ENCODE assay signal across 8 cellular contexts in the genomic region with DNA sequence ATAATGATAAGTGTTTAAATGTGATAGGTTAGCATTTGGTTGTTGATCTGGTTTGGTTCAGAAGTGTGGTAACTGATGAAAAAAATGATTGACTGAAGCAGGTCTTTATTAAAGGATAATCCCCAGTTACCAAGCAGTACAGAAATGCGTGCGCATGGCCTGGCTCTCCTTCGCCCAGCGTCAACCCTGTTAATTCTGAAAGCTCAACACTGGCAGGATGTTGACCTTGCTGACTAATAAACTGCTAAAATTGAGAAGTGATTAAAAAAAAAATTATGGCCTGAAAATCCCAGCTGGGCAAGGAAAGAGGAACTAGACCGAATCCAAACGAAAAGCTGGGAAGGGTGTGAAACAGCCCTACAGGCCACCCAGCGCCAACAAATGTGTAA. TPM values are rescaled to one million over a fixed set of nuclear protein-coding genes. Genes with fewer than 3 reads are reported as not detected.
DNase-seq lines count a peak whose midpoint lies in the region; ATAC-seq and TF ChIP-seq lines count a peak whose summit lies in the region.

No MANE protein-coding gene starts in this region.

- no peak overlapping the region for H3K27ac ChIP-seq in OCI-LY1 (ENCODE audit: low read depth, low read length, poor library complexity, severe bottlenecking)

- no peaks in the 10 kb centered on the region for H3K9me3 ChIP-seq in OCI-LY1 (ENCODE audit: low read length)

- no peaks in the 10 kb centered on the region for H3K36me3 ChIP-seq in H7 (replicated peaks; ENCODE audit: control insufficient read depth, insufficient read depth, low read length)
- H3K36me3 ChIP-seq in OCI-LY1 (ENCODE audit: insufficient read depth, low read length), result no peaks in the 10 kb centered on the region

- H3K9me2 ChIP-seq in OCI-LY1 (ENCODE audit: low read depth, low read length), result no peaks in the 10 kb centered on the region

- no peak for DNase-seq in H7
- no peak for DNase-seq in epithelial cell of proximal tubule (ENCODE audit: low read depth)
- no peak for DNase-seq in omental fat pad (ENCODE audit: low spot score)
- DNase-seq in NCI-H446 treated with DMSO at 0.1 percent for 48 hours (lab: John Stamatoyannopoulos, UW), result no peak
- no peak for DNase-seq in NCI-H345 treated with DMSO at 0.1 percent for 48 hours (lab: John Stamatoyannopoulos, UW; ENCODE audit: unreplicated experiment)
- DNase-seq in activated CD4-positive, alpha-beta T cell treated with anti-CD3 and anti-CD28 coated beads for 1 hour, result no peak

- H3K9ac ChIP-seq in OCI-LY1 (ENCODE audit: low read length), result peak overlapping the region; percentile 55; the same call in 1 of the 2 replicates

- peak; percentile 73 for ATAC-seq in GM18508 (IDR thresholded peaks at IDR 0.05; ENCODE audit: insufficient read depth, unreplicated experiment)
- ATAC-seq in omental fat pad (ENCODE audit: low FRiP score), result peak; percentile 5

- no peak overlapping the region for H2AFZ ChIP-seq in OCI-LY1 (ENCODE audit: low read length)

- TF ChIP-seq CTCF in OCI-LY1 (IDR thresholded peaks at IDR 0.05; ENCODE audit: low read length), result no peak
- no peak for TF ChIP-seq CTCF in epithelial cell of proximal tubule (conservative IDR thresholded peaks at IDR 0.05; ENCODE audit: low read depth, low read length)
- TF ChIP-seq CTCF in omental fat pad (IDR thresholded peaks at IDR 0.05), result no peak

- H3K4me3 ChIP-seq in H7 (ENCODE audit: insufficient read depth, low read depth, low read length), result peak overlapping the region; percentile 75
- H3K4me3 ChIP-seq in OCI-LY1 (ENCODE audit: low read depth, low read length, poor library complexity, severe bottlenecking), result peak overlapping the region; percentile 68
- H3K4me3 ChIP-seq in epithelial cell of proximal tubule (ENCODE audit: low read depth, low read length), result peak overlapping the region; percentile 89

- H3K4me1 ChIP-seq in OCI-LY1 (ENCODE audit: insufficient read depth, low read length, severe bottlenecking), result peaks cover 6% of the 10 kb centered on the region

- no peaks in the 10 kb centered on the region for H4K20me1 ChIP-seq in OCI-LY1 (ENCODE audit: insufficient read depth, low read length)

- H3K79me2 ChIP-seq in OCI-LY1 (ENCODE audit: insufficient read depth, low read length), result no peaks in the 10 kb centered on the region

- peak overlapping the region; percentile 78 for H3K4me2 ChIP-seq in OCI-LY1 (ENCODE audit: low read length)

- H3K27me3 ChIP-seq in H7 (ENCODE audit: control insufficient read depth, insufficient read depth, low read length) (peaks cover 10% of the 10 kb centered on the region), OCI-LY1 (ENCODE audit: insufficient read depth, low read length) (no peaks in the 10 kb centered on the region)

- H3F3A ChIP-seq in OCI-LY1 (ENCODE audit: insufficient read depth, low read length), result no peaks in the 10 kb centered on the region

RNA-seq across cellular contexts. Expression of a gene that starts 0.8 kb away (rescaled TPM):
- 5.1 and 8.5 TPM in 2 replicates for total RNA-seq in H7 (2014; rRNA removed; shearing (Covaris generic))
- total RNA-seq in epithelial cell of proximal tubule (13.3 and 15.9 TPM in 2 replicates), omental fat pad (10 to 100 TPM in 3 of 4 donors, 1 to 10 TPM in 1; 6.3 to 29.9 (median 13.9) TPM)
